8 cellular contexts compared by ENCODE assay signal in the genomic region with DNA sequence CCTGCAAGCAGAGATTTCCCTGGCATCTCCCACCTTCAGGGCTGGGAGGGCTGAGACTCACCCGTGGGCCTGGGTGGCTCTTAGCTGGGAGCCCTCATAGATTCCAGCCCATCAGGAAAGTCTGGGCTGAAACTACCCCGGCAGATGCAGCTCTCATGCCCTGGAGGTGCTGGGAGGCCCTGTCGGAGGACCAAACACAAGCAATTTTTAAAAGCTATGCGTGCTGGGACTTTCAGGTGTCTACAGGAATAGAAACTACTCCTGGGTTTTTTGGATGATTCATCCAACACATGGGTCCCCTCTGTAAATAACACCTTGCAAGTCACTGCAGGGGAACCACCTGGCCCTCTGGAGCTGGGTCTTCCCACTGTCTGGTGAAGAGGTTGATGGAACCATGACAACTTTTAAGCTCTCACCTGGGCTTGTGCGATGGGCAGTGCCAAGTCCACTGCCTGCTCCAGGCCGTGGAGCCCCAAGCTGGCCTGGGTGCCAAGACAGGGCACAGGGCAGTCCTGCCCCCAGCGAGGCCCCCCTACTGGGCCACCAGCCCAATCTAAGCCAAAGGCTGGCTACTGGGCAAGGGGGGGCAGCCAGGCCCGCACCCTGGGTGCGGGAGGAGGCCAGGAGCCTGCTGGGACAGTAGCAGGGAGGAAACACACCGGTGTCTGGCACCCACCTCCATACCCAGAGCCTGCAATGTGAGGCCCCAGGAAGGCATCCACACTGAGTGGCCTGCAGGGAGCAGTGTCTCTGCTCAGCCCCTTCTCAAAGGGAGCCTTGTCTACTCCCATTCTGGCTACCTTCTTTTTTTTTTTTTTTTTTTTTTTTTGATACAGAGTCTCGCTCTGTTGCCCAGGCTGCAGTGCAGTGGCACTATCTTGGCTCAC. TPM values are rescaled to one million over a fixed set of nuclear protein-coding genes. Genes with fewer than 3 reads are reported as not detected.
A peak's percentile ranks its signal among the peaks of the same experiment; 100 is the strongest.
DNase-seq lines count a peak whose midpoint lies in the region; ATAC-seq and TF ChIP-seq lines count a peak whose summit lies in the region.

No MANE protein-coding gene starts in this region.

- POLR2A ChIA-PET in Caco-2 (lab: Charles Lee), result no interaction called here

- H3K27me3 Mint-ChIP-seq in osteocyte (ENCODE audit: unreplicated experiment) (peaks cover 17% of the 10 kb centered on the region), Caco-2 (ENCODE audit: insufficient read depth, unreplicated experiment) (no peaks in the 10 kb centered on the region)

- H3K4me3 Mint-ChIP-seq in osteocyte (ENCODE audit: unreplicated experiment) (no peak overlapping the region), Caco-2 (ENCODE audit: unreplicated experiment) (no peak overlapping the region)

- in situ Hi-C loops in KBM-7 (cut with MboI; ENCODE audit: low pct_unique_long_range_greater_than_20kb, low sequenced_read_pairs), result no loop called here

- TF ChIP-seq CTCF in DND-41 (IDR thresholded peaks at IDR 0.05; ENCODE audit: borderline replicate concordance, extremely low read depth, low read length, poor library complexity, severe bottlenecking) (no peak), osteocyte (IDR thresholded peaks at IDR 0.05) (no peak), Caco-2 (IDR thresholded peaks at IDR 0.05; ENCODE audit: insufficient read depth in 1 of 2, low read depth in 1 of 2, low read length in 1 of 2, severe bottlenecking in 1 of 2, unreplicated experiment in 1 of 2) (no peak), psoas muscle (IDR thresholded peaks at IDR 0.05) (no peak)

- no peaks in the 10 kb centered on the region for H3K36me3 Mint-ChIP-seq in osteocyte (ENCODE audit: unreplicated experiment)
- no peaks in the 10 kb centered on the region for H3K36me3 Mint-ChIP-seq in Caco-2 (ENCODE audit: insufficient read depth, unreplicated experiment)

- no peaks in the 10 kb centered on the region for H3K9me3 ChIP-seq in DND-41 (ENCODE audit: insufficient read depth, low read length, severe bottlenecking)
- no peaks in the 10 kb centered on the region for H3K9me3 ChIP-seq in effector memory CD4-positive, alpha-beta T cell (ENCODE audit: control insufficient read depth, low read length)
- H3K9me3 ChIP-seq in Caco-2, result no peaks in the 10 kb centered on the region
- H3K9me3 ChIP-seq in psoas muscle, result no peaks in the 10 kb centered on the region

- H3K27me3 ChIP-seq in DND-41 (ENCODE audit: insufficient read depth, low read length, poor library complexity) (peaks cover 9% of the 10 kb centered on the region), Caco-2 (replicated peaks; ENCODE audit: control insufficient read depth, insufficient read depth, low read length) (no peaks in the 10 kb centered on the region), psoas muscle (ENCODE audit: insufficient read depth in 3 of 3, low read length in 2 of 3) (no peaks in the 10 kb centered on the region)
- H3K27me3 ChIP-seq in effector memory CD4-positive, alpha-beta T cell (replicated peaks; ENCODE audit: control insufficient read depth, insufficient read depth, low read length, poor library complexity, severe bottlenecking), result no peaks in the 10 kb centered on the region

- H2AFZ ChIP-seq in DND-41 (ENCODE audit: low read depth, low read length), result no peak overlapping the region

- 0 out of 3 replicates have a peak, but pooled peaks have one; percentile 39 for ATAC-seq in DND-41 (ENCODE audit: insufficient read depth, low read depth)
- peak; percentile 27 for ATAC-seq in GM21367 (IDR thresholded peaks at IDR 0.05; ENCODE audit: unreplicated experiment)
- ATAC-seq in psoas muscle, result no peak
- ATAC-seq in Right ventricle myocardium inferior, result no peak

- H3K9me3 Mint-ChIP-seq in osteocyte (ENCODE audit: unreplicated experiment) (no peaks in the 10 kb centered on the region), Caco-2 (ENCODE audit: unreplicated experiment) (no peaks in the 10 kb centered on the region)

- H3K36me3 ChIP-seq in DND-41 (ENCODE audit: insufficient read depth, low read length) (no peaks in the 10 kb centered on the region), Caco-2 (ENCODE audit: control insufficient read depth, insufficient read depth, low read length) (no peaks in the 10 kb centered on the region), psoas muscle (ENCODE audit: insufficient read depth in 1 of 2, low read depth in 1 of 2) (no peaks in the 10 kb centered on the region)
- H3K36me3 ChIP-seq in effector memory CD4-positive, alpha-beta T cell (ENCODE audit: control insufficient read depth, insufficient read depth, low read length), result no peaks in the 10 kb centered on the region

- DNase-seq in DND-41, result no peak
- peak; percentile 21 for DNase-seq in KBM-7
- DNase-seq in effector memory CD4-positive, alpha-beta T cell, result no peak
- DNase-seq in osteocyte (ENCODE audit: extremely low spot score, unreplicated experiment), result no peak
- DNase-seq in Caco-2, result no peak
- DNase-seq in psoas muscle, result no peak
- no peak for DNase-seq in Right ventricle myocardium inferior (ENCODE audit: missing footprints)

- intact Hi-C loops in Caco-2 (cut with micrococcal nuclease; ENCODE audit: unreplicated experiment), result no loop called here
- intact Hi-C loops in psoas muscle (cut with DNase I), result no loop called here
- intact Hi-C loops in Right ventricle myocardium inferior (cut with DNase I), result no loop called here

- no peak overlapping the region for H3K4me2 ChIP-seq in DND-41 (ENCODE audit: insufficient read depth, low read length)

- BruUV-seq in Caco-2 (replicated peaks; lab: Mats Ljungman, UMichigan), result no TSS peak

- H3K27ac ChIP-seq in DND-41 (ENCODE audit: low read length) (no peak overlapping the region), psoas muscle (no peak overlapping the region)
- H3K27ac ChIP-seq in effector memory CD4-positive, alpha-beta T cell (ENCODE audit: insufficient read depth, low read length, poor library complexity, severe bottlenecking), result peak overlapping the region; percentile 43

- H3K9ac ChIP-seq in DND-41 (ENCODE audit: low read depth, low read length), result no peak overlapping the region

- H3K27ac Mint-ChIP-seq in osteocyte (ENCODE audit: unreplicated experiment) (no peak overlapping the region), Caco-2 (ENCODE audit: unreplicated experiment) (no peak overlapping the region)

- no peaks in the 10 kb centered on the region for H3K79me2 ChIP-seq in DND-41 (ENCODE audit: insufficient read depth, low read length)

- CTCF ChIA-PET in Caco-2 (lab: Charles Lee), result no interaction called here

- H3K4me1 Mint-ChIP-seq in osteocyte (ENCODE audit: unreplicated experiment), result no peaks in the 10 kb centered on the region
- H3K4me1 Mint-ChIP-seq in Caco-2 (ENCODE audit: low read depth, unreplicated experiment), result no peaks in the 10 kb centered on the region

- WGBS in psoas muscle, 3 donors, result 79 to 83% (median 80%) methylated on average over 11 of the region's 11 CpGs

- no peaks in the 10 kb centered on the region for H4K20me1 ChIP-seq in DND-41 (ENCODE audit: insufficient read depth, low read length)

- H3K4me3 ChIP-seq in DND-41 (ENCODE audit: low read depth in 1 of 2, low read length in 2 of 2) (no peak overlapping the region), Caco-2 (ENCODE audit: low read depth, low read length) (no peak overlapping the region), psoas muscle (no peak overlapping the region)
- no peak overlapping the region for H3K4me3 ChIP-seq in effector memory CD4-positive, alpha-beta T cell (ENCODE audit: insufficient read depth, low read depth, low read length, poor library complexity, severe bottlenecking)

- H3K4me1 ChIP-seq in DND-41 (ENCODE audit: insufficient read depth, low read length) (no peaks in the 10 kb centered on the region), Caco-2 (no peaks in the 10 kb centered on the region), psoas muscle (no peaks in the 10 kb centered on the region)
- peaks cover 12% of the 10 kb centered on the region for H3K4me1 ChIP-seq in effector memory CD4-positive, alpha-beta T cell (ENCODE audit: control insufficient read depth, insufficient read depth, low read length, poor library complexity, severe bottlenecking)

RNA-seq across cellular contexts. Expression of a gene that starts 1.1 kb away (rescaled TPM):
- total RNA-seq in osteocyte, result not detected in 2 replicates
- not detected in 2 replicates for total RNA-seq in Caco-2 (2022)
- total RNA-seq in psoas muscle, result under 1 TPM in 1 of 4 donors, not detected in 3; 0.32 TPM
- under 1 TPM in 2 of 3 donors, not detected in 1; 0.01 to 0.03 TPM for polyA plus RNA-seq in psoas muscle
- total RNA-seq in Right ventricle myocardium inferior, result not detected

Comparison
In these comparisons a context has a peak if more than half of its experiments do, and no peak if none do; other contexts are left out.
1. ATAC-seq: peak in DND-41 (single experiment) and GM21367 (single experiment); none in psoas muscle (0 of 4) and Right ventricle myocardium inferior (single experiment).